In the genomic region with DNA sequence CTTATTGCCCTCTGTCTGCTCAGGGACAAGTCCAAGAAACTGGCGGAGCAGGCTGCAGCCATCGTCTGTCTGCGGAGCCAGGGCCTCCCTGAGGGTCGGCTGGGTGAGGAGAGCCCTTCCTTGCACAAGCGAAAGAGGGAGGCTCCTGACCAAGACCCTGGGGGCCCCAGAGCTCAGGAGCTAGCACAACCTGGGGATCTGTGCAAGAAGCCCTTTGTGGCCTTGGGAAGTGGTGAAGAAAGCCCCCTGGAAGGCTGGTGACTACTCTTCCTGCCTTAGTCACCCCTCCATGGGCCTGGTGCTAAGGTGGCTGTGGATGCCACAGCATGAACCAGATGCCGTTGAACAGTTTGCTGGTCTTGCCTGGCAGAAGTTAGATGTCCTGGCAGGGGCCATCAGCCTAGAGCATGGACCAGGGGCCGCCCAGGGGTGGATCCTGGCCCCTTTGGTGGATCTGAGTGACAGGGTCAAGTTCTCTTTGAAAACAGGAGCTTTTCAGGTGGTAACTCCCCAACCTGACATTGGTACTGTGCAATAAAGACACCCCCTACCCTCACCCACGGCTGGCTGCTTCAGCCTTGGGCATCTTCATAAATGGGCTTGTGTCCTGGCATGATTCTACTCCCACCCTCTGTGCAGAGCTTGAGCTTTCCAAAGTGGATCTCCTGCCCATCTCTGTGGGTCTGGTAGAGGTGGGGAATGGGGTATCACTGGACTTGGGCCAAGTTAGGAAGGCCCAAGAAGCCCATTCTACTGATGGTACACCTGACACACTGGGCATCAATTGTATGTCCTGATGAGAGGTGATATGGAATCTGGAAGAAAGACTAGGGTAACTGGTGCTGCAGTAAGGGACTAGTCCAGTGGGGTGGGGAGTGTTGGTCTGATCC, we compare ENCODE assay signal across 1 cellular context.
TF ChIP-seq lines count a peak whose summit lies in the region.

No MANE protein-coding gene starts in this region.

TF ChIP-seq in GM12878, 131 proteins besides CTCF, POLR2A, EP300 and RAD21:
- TF ChIP-seq NFIC (IDR thresholded peaks at IDR 0.05; ENCODE audit: low read depth, low read length): no peak
- TF ChIP-seq NR2C1 (IDR thresholded peaks at IDR 0.05): no peak
- TF ChIP-seq RB1 (IDR thresholded peaks at IDR 0.05; ENCODE audit: borderline replicate concordance): no peak
